ENCODE assay signal across 8 cellular contexts in the genomic region with DNA sequence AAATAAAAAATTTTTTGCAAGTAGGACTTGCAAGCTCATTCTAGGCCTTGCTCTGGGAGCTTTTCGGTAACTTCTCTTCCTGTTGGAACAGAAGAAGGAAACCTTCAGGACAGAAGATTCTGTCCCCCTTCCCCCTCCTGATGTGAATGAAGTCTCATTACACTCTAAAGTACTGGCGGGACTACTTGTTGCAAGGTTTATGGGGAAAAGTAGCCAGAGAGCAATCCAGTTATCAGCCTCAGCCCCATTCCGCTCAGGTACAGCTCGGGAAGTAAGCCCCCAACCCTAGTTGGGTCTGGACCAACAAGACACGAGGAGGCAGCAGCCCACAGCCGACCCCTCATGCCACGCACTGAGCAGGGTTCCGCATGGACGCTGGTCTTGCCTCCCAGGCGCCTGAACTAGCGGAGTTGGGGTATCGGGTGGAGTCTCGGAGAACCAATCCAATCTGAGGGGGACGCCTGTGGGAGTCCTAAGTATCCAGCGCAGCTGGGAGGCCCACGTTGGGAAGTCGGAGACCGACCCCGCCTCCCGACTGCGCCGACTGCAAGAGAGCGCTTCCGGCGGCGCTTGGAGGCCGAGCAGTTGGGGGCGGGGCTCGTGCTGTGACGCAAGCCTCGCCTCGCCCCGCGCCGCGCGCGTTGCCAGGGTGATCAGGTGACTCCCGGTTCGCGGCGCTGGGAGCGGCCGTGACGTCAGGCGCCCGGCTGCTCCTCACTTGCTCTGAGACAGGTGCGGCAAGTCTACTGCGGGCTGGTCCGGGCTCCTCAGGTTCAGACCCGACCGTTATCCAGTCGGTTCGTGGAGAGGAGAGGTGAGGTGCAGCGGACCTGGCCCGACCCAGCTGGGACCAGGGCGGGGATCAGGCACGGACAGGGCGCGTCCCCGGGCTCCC. TPM values are rescaled to one million over a fixed set of nuclear protein-coding genes. Genes with fewer than 3 reads are reported as not detected.
DNase-seq lines count a peak whose midpoint lies in the region; ATAC-seq and TF ChIP-seq lines count a peak whose summit lies in the region.

A gene with protein sequence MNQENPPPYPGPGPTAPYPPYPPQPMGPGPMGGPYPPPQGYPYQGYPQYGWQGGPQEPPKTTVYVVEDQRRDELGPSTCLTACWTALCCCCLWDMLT (plus strand): TSS at position 717 of the 895 bp plus-strand sequence. CDS start 19,278 bp downstream, outside the sequence.

- ATAC-seq in DND-41 (ENCODE audit: insufficient read depth, low read depth) = peak; percentile 87
- peak; percentile 97 for ATAC-seq in activated T-helper 17 cell treated with anti-CD3 and anti-CD28 coated beads, Interleukin-2, amount 50 U/mL, for 72 hours (replicated peaks)
- peak; percentile 94 for ATAC-seq in naive thymus-derived CD4-positive, alpha-beta T cell
- ATAC-seq in stimulated activated naive B cell treated with anti-CD40 and anti-IgM and Interleukin-4, amounts not matched to agents 10 μg/mL and 1 μg/mL and 100 μg/mL, for 72 hours (replicated peaks) = peak; percentile 92 to 95

- CTCF ChIA-PET in naive thymus-derived CD4-positive, alpha-beta T cell (lab: Charles Lee) = no interaction called here

- H3K4me1 ChIP-seq in DND-41 (ENCODE audit: insufficient read depth, low read length) (peaks cover 20% of the 10 kb centered on the region), GM23248 (ENCODE audit: insufficient read depth) (peaks cover 24% of the 10 kb centered on the region), fibroblast of lung (ENCODE audit: control insufficient read depth, extremely low read depth, insufficient read depth, low read length) (peaks cover 3% of the 10 kb centered on the region)
- peaks cover 8 to 14% of the 10 kb centered on the region in 2 donors for H3K4me1 ChIP-seq in naive thymus-derived CD4-positive, alpha-beta T cell (ENCODE audit: control insufficient read depth in 2 of 2, insufficient read depth in 2 of 2, low read length in 2 of 2)

- intact Hi-C loops in naive thymus-derived CD4-positive, alpha-beta T cell (cut with micrococcal nuclease) = loop anchor here (1.0 to 10.0 kb wide), 25 partner anchors 17 to 1840 kb away; a partner anchor contains a TSS

- 5% methylated on average over 51 to 53 of the region's 61 CpGs for WGBS in GM23248 (ENCODE audit: low coverage in 1 of 2, low lambda C conversion rate in 2 of 2, missing lambda C conversion rate in 2 of 2), 2 experiments

- H3K4me3 ChIP-seq in DND-41 (ENCODE audit: low read depth in 1 of 2, low read length in 2 of 2) (peak within 1 kb of the TSS; percentile 40 to 68), GM23248 (peak within 1 kb of the TSS; percentile 90), fibroblast of lung (replicated peaks in 1 of 4; ENCODE audit: control extremely low read depth in 1 of 4, insufficient read depth in 1 of 4, low read depth in 3 of 4, low read length in 4 of 4) (peak within 1 kb of the TSS; percentile 69 to 96 (median 86))
- peak within 1 kb of the TSS; percentile 97 for H3K4me3 ChIP-seq in naive thymus-derived CD4-positive, alpha-beta T cell (ENCODE audit: low read length)

- peak within 1 kb of the TSS; percentile 92 for H3K27ac Mint-ChIP-seq in activated T-helper 17 cell treated with anti-CD3 and anti-CD28 coated beads, Interleukin-2, amount 50 U/mL, for 72 hours
- peak within 1 kb of the TSS; percentile 78 to 98 (median 95) for H3K27ac Mint-ChIP-seq in naive thymus-derived CD4-positive, alpha-beta T cell
- H3K27ac Mint-ChIP-seq in stimulated activated naive B cell treated with anti-CD40 and anti-IgM and Interleukin-4, amounts not matched to agents 10 μg/mL and 1 μg/mL and 100 μg/mL, for 72 hours = peak within 1 kb of the TSS; percentile 97

- POLR2A ChIA-PET in naive thymus-derived CD4-positive, alpha-beta T cell (lab: Charles Lee) = interaction anchor here (0.7 to 2.1 kb wide), 5 partner anchors 58 to 881 kb away, joined by 3 to 9 read pairs (median 3); a partner anchor contains a TSS

- no peaks in the 10 kb centered on the region for H3K27me3 Mint-ChIP-seq in activated T-helper 17 cell treated with anti-CD3 and anti-CD28 coated beads, Interleukin-2, amount 50 U/mL, for 72 hours
- peaks cover 0 to 30% (median 0%) of the 10 kb centered on the region in 5 donors for H3K27me3 Mint-ChIP-seq in naive thymus-derived CD4-positive, alpha-beta T cell
- H3K27me3 Mint-ChIP-seq in stimulated activated naive B cell treated with anti-CD40 and anti-IgM and Interleukin-4, amounts not matched to agents 10 μg/mL and 1 μg/mL and 100 μg/mL, for 72 hours = peaks cover 0 to 8% of the 10 kb centered on the region in 2 donors

- TF ChIP-seq CTCF in DND-41 (IDR thresholded peaks at IDR 0.05; ENCODE audit: borderline replicate concordance, extremely low read depth, low read length, poor library complexity, severe bottlenecking) = no peak
- no peak for TF ChIP-seq CTCF in fibroblast of lung (conservative IDR thresholded peaks at IDR 0.05 in 1 of 2, IDR thresholded peaks at IDR 0.05 in 1 of 2; ENCODE audit: low read depth in 1 of 2, low read length in 2 of 2)

- no peaks in the 10 kb centered on the region for H3K9me3 Mint-ChIP-seq in activated T-helper 17 cell treated with anti-CD3 and anti-CD28 coated beads, Interleukin-2, amount 50 U/mL, for 72 hours
- H3K9me3 Mint-ChIP-seq in naive thymus-derived CD4-positive, alpha-beta T cell = no peaks in the 10 kb centered on the region
- no peaks in the 10 kb centered on the region for H3K9me3 Mint-ChIP-seq in stimulated activated naive B cell treated with anti-CD40 and anti-IgM and Interleukin-4, amounts not matched to agents 10 μg/mL and 1 μg/mL and 100 μg/mL, for 72 hours

- H3K79me2 ChIP-seq in DND-41 (ENCODE audit: insufficient read depth, low read length) (peaks cover 4% of the 10 kb centered on the region; the same call in 1 of the 2 replicates), GM23248 (ENCODE audit: insufficient read depth) (peaks cover 13% of the 10 kb centered on the region; the same call in 1 of the 2 replicates), fibroblast of lung (ENCODE audit: control insufficient read depth, insufficient read depth, low read length) (peaks cover 4% of the 10 kb centered on the region)

- in situ Hi-C loops in GM23248 (cut with MboI) = loop anchor here (25.0 kb wide), 1 partner anchor 387 kb away; a partner anchor contains a TSS

- peak within 1 kb of the TSS; percentile 99 for H2AFZ ChIP-seq in DND-41 (ENCODE audit: low read depth, low read length)
- peak within 1 kb of the TSS; percentile 89 for H2AFZ ChIP-seq in GM23248
- peak within 1 kb of the TSS; percentile 57 for H2AFZ ChIP-seq in fibroblast of lung (ENCODE audit: low read length)

- H3K9me2 ChIP-seq in GM23248 (ENCODE audit: insufficient read depth) = no peaks in the 10 kb centered on the region

- peak within 1 kb of the TSS; percentile 96 for H3K4me2 ChIP-seq in DND-41 (ENCODE audit: insufficient read depth, low read length)
- H3K4me2 ChIP-seq in GM23248 (ENCODE audit: unreplicated experiment) = peak within 1 kb of the TSS; percentile 85
- H3K4me2 ChIP-seq in fibroblast of lung (ENCODE audit: extremely low read depth, insufficient read depth, low read length) = peak within 1 kb of the TSS; percentile 89

- H3K27me3 ChIP-seq in DND-41 (ENCODE audit: insufficient read depth, low read length, poor library complexity) = no peaks in the 10 kb centered on the region
- H3K27me3 ChIP-seq in GM23248 (replicated peaks; ENCODE audit: insufficient read depth) = no peaks in the 10 kb centered on the region
- no peaks in the 10 kb centered on the region for H3K27me3 ChIP-seq in fibroblast of lung (ENCODE audit: control insufficient read depth, insufficient read depth, low read length)
- H3K27me3 ChIP-seq in naive thymus-derived CD4-positive, alpha-beta T cell (ENCODE audit: control insufficient read depth in 2 of 2, insufficient read depth in 2 of 2, low read length in 2 of 2) = no peaks in the 10 kb centered on the region

- H3K4me1 Mint-ChIP-seq in activated T-helper 17 cell treated with anti-CD3 and anti-CD28 coated beads, Interleukin-2, amount 50 U/mL, for 72 hours = peaks cover 7% of the 10 kb centered on the region
- peaks cover 7 to 20% (median 14%) of the 10 kb centered on the region in 7 donors for H3K4me1 Mint-ChIP-seq in naive thymus-derived CD4-positive, alpha-beta T cell
- peaks cover 8 to 10% of the 10 kb centered on the region in 2 donors for H3K4me1 Mint-ChIP-seq in stimulated activated naive B cell treated with anti-CD40 and anti-IgM and Interleukin-4, amounts not matched to agents 10 μg/mL and 1 μg/mL and 100 μg/mL, for 72 hours

- H3K36me3 ChIP-seq in DND-41 (ENCODE audit: insufficient read depth, low read length) (no peaks in the 10 kb centered on the region), GM23248 (ENCODE audit: low read depth) (no peaks in the 10 kb centered on the region), fibroblast of lung (ENCODE audit: control insufficient read depth, insufficient read depth, low read length) (no peaks in the 10 kb centered on the region)
- H3K36me3 ChIP-seq in naive thymus-derived CD4-positive, alpha-beta T cell (ENCODE audit: control insufficient read depth in 2 of 3, insufficient read depth in 3 of 3, low read length in 3 of 3) = no peaks in the 10 kb centered on the region

- peak within 1 kb of the TSS; percentile 93 for H3K4me3 Mint-ChIP-seq in activated T-helper 17 cell treated with anti-CD3 and anti-CD28 coated beads, Interleukin-2, amount 50 U/mL, for 72 hours
- peak within 1 kb of the TSS; percentile 84 to 95 (median 91) for H3K4me3 Mint-ChIP-seq in naive thymus-derived CD4-positive, alpha-beta T cell
- H3K4me3 Mint-ChIP-seq in stimulated activated naive B cell treated with anti-CD40 and anti-IgM and Interleukin-4, amounts not matched to agents 10 μg/mL and 1 μg/mL and 100 μg/mL, for 72 hours = peak within 1 kb of the TSS; percentile 88 to 96

- H4K20me1 ChIP-seq in DND-41 (ENCODE audit: insufficient read depth, low read length) (no peaks in the 10 kb centered on the region), GM23248 (ENCODE audit: insufficient read depth) (no peaks in the 10 kb centered on the region), fibroblast of lung (ENCODE audit: control insufficient read depth, extremely low read depth, insufficient read depth, low read length) (no peaks in the 10 kb centered on the region)

- H3K9me3 ChIP-seq in DND-41 (ENCODE audit: insufficient read depth, low read length, severe bottlenecking) (no peaks in the 10 kb centered on the region), GM23248 (ENCODE audit: low read depth) (no peaks in the 10 kb centered on the region), fibroblast of lung (ENCODE audit: control insufficient read depth, insufficient read depth, low read depth, low read length) (no peaks in the 10 kb centered on the region)
- no peaks in the 10 kb centered on the region for H3K9me3 ChIP-seq in naive thymus-derived CD4-positive, alpha-beta T cell (ENCODE audit: control insufficient read depth in 2 of 3, low read length in 3 of 3)

- DNase-seq in DND-41 (peak; percentile 95), GM23248 (peak; percentile 99), LHCN-M2 (ENCODE audit: low read depth) (peak; percentile 61), RPMI7951 (ENCODE audit: low read depth) (peak; percentile 85), fibroblast of lung (ENCODE audit: low read depth in 2 of 2) (peak; percentile 91 to 94)
- peak; percentile 95 to 98 (median 97) for DNase-seq in naive thymus-derived CD4-positive, alpha-beta T cell
- peak; percentile 93 for DNase-seq in stimulated activated naive B cell treated with anti-CD40 and anti-IgM and Interleukin-4, amounts not matched to agents 10 μg/mL and 1 μg/mL and 100 μg/mL, for 72 hours

- H3K9ac ChIP-seq in DND-41 (ENCODE audit: low read depth, low read length) (peak within 1 kb of the TSS; percentile 68), GM23248 (peak within 1 kb of the TSS; percentile 90), fibroblast of lung (ENCODE audit: insufficient read depth, low read length) (peak within 1 kb of the TSS; percentile 89)

- H3K36me3 Mint-ChIP-seq in activated T-helper 17 cell treated with anti-CD3 and anti-CD28 coated beads, Interleukin-2, amount 50 U/mL, for 72 hours (ENCODE audit: low read depth) = no peaks in the 10 kb centered on the region
- H3K36me3 Mint-ChIP-seq in naive thymus-derived CD4-positive, alpha-beta T cell = peaks cover 0 to 3% (median 0%) of the 10 kb centered on the region in 5 donors
- H3K36me3 Mint-ChIP-seq in stimulated activated naive B cell treated with anti-CD40 and anti-IgM and Interleukin-4, amounts not matched to agents 10 μg/mL and 1 μg/mL and 100 μg/mL, for 72 hours = peaks cover 3 to 5% of the 10 kb centered on the region in 2 donors

- H3K27ac ChIP-seq in DND-41 (ENCODE audit: low read length) = peak within 1 kb of the TSS; percentile 70
- H3K27ac ChIP-seq in GM23248 = peak within 1 kb of the TSS; percentile 64
- H3K27ac ChIP-seq in fibroblast of lung (ENCODE audit: insufficient read depth, low read length) = peak within 1 kb of the TSS; percentile 91
- peak within 1 kb of the TSS; percentile 89 for H3K27ac ChIP-seq in naive thymus-derived CD4-positive, alpha-beta T cell (ENCODE audit: low read depth, low read length)

- H3F3A ChIP-seq in GM23248 (ENCODE audit: insufficient read depth) = peaks cover 16% of the 10 kb centered on the region

RNA-seq across cellular contexts. Expression of the gene that starts here (rescaled TPM):
- 10.4 and 16.0 TPM in 2 replicates for total RNA-seq in GM23248 (2014; rRNA removed; shearing (Covaris generic))
- polyA plus RNA-seq in GM23248 (2016; fragmentation: Nextera tagmentation; extraction: Ambion mirVana) = 42.3 and 45.5 TPM in 2 replicates
- 1.0 and 2.6 TPM in 2 replicates for total RNA-seq in LHCN-M2 (2014; rRNA removed)
- polyA plus RNA-seq in LHCN-M2 (2012) = 10.1 TPM
- total RNA-seq in RPMI7951 (2014; rRNA removed; shearing (Covaris generic)) = 22.4 and 29.1 TPM in 2 replicates
- 10 to 100 TPM; 11.3 to 11.9 TPM for total RNA-seq in activated T-helper 17 cell treated with anti-CD3 and anti-CD28 coated beads, Interleukin-2, amount 50 U/mL, for 72 hours
- 18.7 and 24.3 TPM in 2 replicates for total RNA-seq in fibroblast of lung
- polyA plus RNA-seq in fibroblast of lung = 35.8 and 38.4 TPM in 2 replicates
- polyA plus RNA-seq in fibroblast of lung (2012) = 49.1 and 51.7 TPM in 2 replicates
- polyA minus RNA-seq in fibroblast of lung (ENCODE audit: low replicate concordance) = 48.8 and 70.1 TPM in 2 replicates
- 10 to 100 TPM in 1 of 5 experiments, 1 to 10 TPM in 4; 1.6 to 11.1 (median 3.5) TPM for total RNA-seq in naive thymus-derived CD4-positive, alpha-beta T cell
- 1 to 10 TPM; 3.3 to 7.6 TPM for polyA plus RNA-seq in naive thymus-derived CD4-positive, alpha-beta T cell

Comparison
In these comparisons a context has a peak if more than half of its experiments do, and no peak if none do; other contexts are left out.
1. Peak in every context shown above with its lines: DNase-seq, ATAC-seq, H3K4me3 ChIP-seq and H3K27ac ChIP-seq.